Comparison of ENCODE assay signal across 1 cellular context in genomic region chr20:57156050-57156770, GRCh38.
TF ChIP-seq lines count a peak whose summit lies in the region.

No MANE protein-coding gene starts in this region.

TF ChIP-seq in H1, 55 proteins besides CTCF, POLR2A, EP300 and RAD21 (continued from another document):
- TF ChIP-seq KDM5A (IDR thresholded peaks at IDR 0.05; ENCODE audit: low read length) = no peak
- no peak for TF ChIP-seq TAF1 (IDR thresholded peaks at IDR 0.05; ENCODE audit: low read depth, low read length)
- no peak for TF ChIP-seq GTF2F1 (IDR thresholded peaks at IDR 0.05; ENCODE audit: borderline replicate concordance, low read depth, low read length)
- TF ChIP-seq SAP30 (IDR thresholded peaks at IDR 0.05; ENCODE audit: insufficient read depth, insufficient replicate concordance, low read length) = no peak
- no peak for TF ChIP-seq POU5F1 (IDR thresholded peaks at IDR 0.05; ENCODE audit: low read depth, low read length)
